ENCODE assay signal across 1 cellular context in the genomic region with DNA sequence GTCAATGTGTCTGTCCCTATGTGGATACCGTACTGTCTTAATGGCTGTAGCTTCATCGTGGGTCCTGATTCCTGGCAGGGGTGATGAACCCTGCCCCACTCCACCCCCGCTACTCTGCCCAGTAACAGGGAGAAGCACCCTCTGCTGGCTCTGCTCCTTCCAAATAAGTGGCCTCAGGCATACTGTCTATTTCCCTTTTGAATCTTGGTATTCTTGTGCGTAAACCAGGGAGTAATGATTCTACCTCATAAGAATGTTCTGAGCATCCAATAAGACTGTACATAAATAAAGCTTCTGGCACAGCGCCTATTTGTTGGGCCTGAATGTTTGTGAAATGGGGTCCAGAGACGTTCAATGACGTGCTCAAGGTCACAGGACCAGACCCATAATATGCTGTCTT.
TF ChIP-seq lines count a peak whose summit lies in the region.

No MANE protein-coding gene starts in this region.

TF ChIP-seq in GM23338, 12 proteins besides CTCF, POLR2A, EP300 and RAD21 (continued from another document):
- TF ChIP-seq, protein P1, sequence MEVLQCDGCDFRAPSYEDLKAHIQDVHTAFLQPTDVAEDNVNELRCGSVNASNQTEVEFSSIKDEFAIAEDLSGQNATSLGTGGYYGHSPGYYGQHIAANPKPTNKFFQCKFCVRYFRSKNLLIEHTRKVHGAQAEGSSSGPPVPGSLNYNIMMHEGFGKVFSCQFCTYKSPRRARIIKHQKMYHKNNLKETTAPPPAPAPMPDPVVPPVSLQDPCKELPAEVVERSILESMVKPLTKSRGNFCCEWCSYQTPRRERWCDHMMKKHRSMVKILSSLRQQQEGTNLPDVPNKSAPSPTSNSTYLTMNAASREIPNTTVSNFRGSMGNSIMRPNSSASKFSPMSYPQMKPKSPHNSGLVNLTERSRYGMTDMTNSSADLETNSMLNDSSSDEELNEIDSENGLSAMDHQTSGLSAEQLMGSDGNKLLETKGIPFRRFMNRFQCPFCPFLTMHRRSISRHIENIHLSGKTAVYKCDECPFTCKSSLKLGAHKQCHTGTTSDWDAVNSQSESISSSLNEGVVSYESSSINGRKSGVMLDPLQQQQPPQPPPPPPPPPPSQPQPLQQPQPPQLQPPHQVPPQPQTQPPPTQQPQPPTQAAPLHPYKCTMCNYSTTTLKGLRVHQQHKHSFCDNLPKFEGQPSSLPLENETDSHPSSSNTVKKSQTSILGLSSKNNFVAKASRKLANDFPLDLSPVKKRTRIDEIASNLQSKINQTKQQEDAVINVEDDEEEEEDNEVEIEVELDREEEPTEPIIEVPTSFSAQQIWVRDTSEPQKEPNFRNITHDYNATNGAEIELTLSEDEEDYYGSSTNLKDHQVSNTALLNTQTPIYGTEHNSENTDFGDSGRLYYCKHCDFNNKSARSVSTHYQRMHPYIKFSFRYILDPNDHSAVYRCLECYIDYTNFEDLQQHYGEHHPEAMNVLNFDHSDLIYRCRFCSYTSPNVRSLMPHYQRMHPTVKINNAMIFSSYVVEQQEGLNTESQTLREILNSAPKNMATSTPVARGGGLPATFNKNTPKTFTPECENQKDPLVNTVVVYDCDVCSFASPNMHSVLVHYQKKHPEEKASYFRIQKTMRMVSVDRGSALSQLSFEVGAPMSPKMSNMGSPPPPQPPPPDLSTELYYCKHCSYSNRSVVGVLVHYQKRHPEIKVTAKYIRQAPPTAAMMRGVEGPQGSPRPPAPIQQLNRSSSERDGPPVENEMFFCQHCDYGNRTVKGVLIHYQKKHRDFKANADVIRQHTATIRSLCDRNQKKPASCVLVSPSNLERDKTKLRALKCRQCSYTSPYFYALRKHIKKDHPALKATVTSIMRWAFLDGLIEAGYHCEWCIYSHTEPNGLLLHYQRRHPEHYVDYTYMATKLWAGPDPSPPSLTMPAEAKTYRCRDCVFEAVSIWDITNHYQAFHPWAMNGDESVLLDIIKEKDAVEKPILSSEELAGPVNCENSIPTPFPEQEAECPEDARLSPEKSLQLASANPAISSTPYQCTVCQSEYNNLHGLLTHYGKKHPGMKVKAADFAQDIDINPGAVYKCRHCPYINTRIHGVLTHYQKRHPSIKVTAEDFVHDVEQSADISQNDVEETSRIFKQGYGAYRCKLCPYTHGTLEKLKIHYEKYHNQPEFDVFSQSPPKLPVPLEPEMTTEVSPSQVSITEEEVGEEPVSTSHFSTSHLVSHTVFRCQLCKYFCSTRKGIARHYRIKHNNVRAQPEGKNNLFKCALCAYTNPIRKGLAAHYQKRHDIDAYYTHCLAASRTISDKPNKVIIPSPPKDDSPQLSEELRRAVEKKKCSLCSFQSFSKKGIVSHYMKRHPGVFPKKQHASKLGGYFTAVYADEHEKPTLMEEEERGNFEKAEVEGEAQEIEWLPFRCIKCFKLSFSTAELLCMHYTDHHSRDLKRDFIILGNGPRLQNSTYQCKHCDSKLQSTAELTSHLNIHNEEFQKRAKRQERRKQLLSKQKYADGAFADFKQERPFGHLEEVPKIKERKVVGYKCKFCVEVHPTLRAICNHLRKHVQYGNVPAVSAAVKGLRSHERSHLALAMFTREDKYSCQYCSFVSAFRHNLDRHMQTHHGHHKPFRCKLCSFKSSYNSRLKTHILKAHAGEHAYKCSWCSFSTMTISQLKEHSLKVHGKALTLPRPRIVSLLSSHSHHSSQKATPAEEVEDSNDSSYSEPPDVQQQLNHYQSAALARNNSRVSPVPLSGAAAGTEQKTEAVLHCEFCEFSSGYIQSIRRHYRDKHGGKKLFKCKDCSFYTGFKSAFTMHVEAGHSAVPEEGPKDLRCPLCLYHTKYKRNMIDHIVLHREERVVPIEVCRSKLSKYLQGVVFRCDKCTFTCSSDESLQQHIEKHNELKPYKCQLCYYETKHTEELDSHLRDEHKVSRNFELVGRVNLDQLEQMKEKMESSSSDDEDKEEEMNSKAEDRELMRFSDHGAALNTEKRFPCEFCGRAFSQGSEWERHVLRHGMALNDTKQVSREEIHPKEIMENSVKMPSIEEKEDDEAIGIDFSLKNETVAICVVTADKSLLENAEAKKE (CRISPR knock-in tag; IDR thresholded peaks at IDR 0.05): no peak
- TF ChIP-seq JUNB (IDR thresholded peaks at IDR 0.05; ENCODE audit: unreplicated experiment) (no peak), ZNF114 (CRISPR knock-in tag; IDR thresholded peaks at IDR 0.05) (no peak), POLR2AphosphoS5 (IDR thresholded peaks at IDR 0.05; ENCODE audit: low read depth) (no peak), STAT1 (IDR thresholded peaks at IDR 0.05; ENCODE audit: unreplicated experiment) (no peak)
TF ChIP-seq in GM23338: peak in this region for 0.
